ENCODE assay signal across 22 cellular contexts in genomic region chr4:73583661-73584060, GRCh38. TPM values are rescaled to one million over a fixed set of nuclear protein-coding genes. Genes with fewer than 3 reads are reported as not detected.
"Had no signal": no experiment of that assay in that cellular context is flagged by ENCODE, and none has a peak within 500 bp of the region (broad histone marks: within the 10 kb centered on the region; RNA-seq: fewer than 3 reads in every experiment).

No MANE protein-coding gene starts in this region.

- H3K4me3 ChIP-seq: adrenal gland, cardiac muscle cell, dorsolateral prefrontal cortex, skin epidermis, transverse colon had no signal

- H3K4me1 ChIP-seq: adrenal gland, transverse colon had no signal

- DNase-seq: activated CD4-positive, alpha-beta T cell treated with anti-CD3 and anti-CD28 coated beads, Interleukin-2, amount 10 ng/mL, durations not matched to agents 24 days and 14 days; activated CD4-positive, CD25-positive, alpha-beta regulatory T cell; activated CD8-positive, alpha-beta memory T cell treated with anti-CD3 and anti-CD28 coated beads, Interleukin-2, amount 50 U/mL, for 4 hours; activated CD8-positive, alpha-beta T cell treated with anti-CD3 and anti-CD28 coated beads, Interleukin-2, amount 10 ng/mL, durations not matched to agents 7 days and 5 days; activated effector memory CD4-positive, alpha-beta T cell treated with anti-CD3 and anti-CD28 coated beads, Interleukin-2, amount 50 U/mL, for 16 hours; activated T-cell treated with anti-CD3 and anti-CD28 coated beads, Interleukin-2, amount 50 U/mL, for 48 hours; adrenal gland; dorsolateral prefrontal cortex; immature natural killer cell; natural killer cell; right cardiac atrium; stimulated activated CD4-positive, alpha-beta T cell treated with anti-CD3 and anti-CD28 coated beads, Interleukin-15, amount 100 ng/mL, for 24 hours; stimulated activated CD4-positive, alpha-beta T cell treated with anti-CD3 and anti-CD28 coated beads, Interleukin-4, amount 100 ng/mL, for 1 hour; stimulated activated CD8-positive, alpha-beta memory T cell treated with anti-CD3 and anti-CD28 coated beads, Interleukin-4, amount 100 ng/mL, for 48 hours; stimulated activated naive CD4-positive, alpha-beta T cell treated with Interleukin-2 at 50 U/mL for 16 hours; substantia nigra; transverse colon had no signal

- H3K27me3 ChIP-seq: adrenal gland, cardiac muscle cell, dorsolateral prefrontal cortex, neutrophil, transverse colon had no signal

- H3K36me3 ChIP-seq: adrenal gland, cardiac muscle cell, neutrophil, transverse colon had no signal

- ATAC-seq: activated CD8-positive, alpha-beta T cell treated with anti-CD3 and anti-CD28 coated beads, Interleukin-2, amount 10 ng/mL, durations not matched to agents 7 days and 5 days; left lobe of liver; natural killer cell; right cardiac atrium had no signal

- H3K9me3 ChIP-seq: adrenal gland, neutrophil, transverse colon had no signal

- H3K27ac ChIP-seq: adrenal gland, cardiac muscle cell, dorsolateral prefrontal cortex, neutrophil, transverse colon had no signal

RNA-seq across cellular contexts. Expression of gene RASSF6, which starts 36.6 kb away (rescaled TPM):
- total RNA-seq: activated CD4-positive, alpha-beta T cell treated with anti-CD3 and anti-CD28 coated beads, Interleukin-2, amount 10 ng/mL, durations not matched to agents 24 days and 14 days; activated CD8-positive, alpha-beta T cell treated with anti-CD3 and anti-CD28 coated beads, Interleukin-2, amount 10 ng/mL, durations not matched to agents 7 days and 5 days; cardiac muscle cell; right cardiac atrium; T-helper 2 cell treated with Interferon-gamma antibody and Interleukin-4, amounts not matched to agents 100 ng/mL and 5 ng/mL, for 36 hours had no signal
- polyA plus RNA-seq: cardiac muscle cell, immature natural killer cell, right cardiac atrium had no signal
